ENCODE assay signal across 28 cellular contexts in the genomic region with DNA sequence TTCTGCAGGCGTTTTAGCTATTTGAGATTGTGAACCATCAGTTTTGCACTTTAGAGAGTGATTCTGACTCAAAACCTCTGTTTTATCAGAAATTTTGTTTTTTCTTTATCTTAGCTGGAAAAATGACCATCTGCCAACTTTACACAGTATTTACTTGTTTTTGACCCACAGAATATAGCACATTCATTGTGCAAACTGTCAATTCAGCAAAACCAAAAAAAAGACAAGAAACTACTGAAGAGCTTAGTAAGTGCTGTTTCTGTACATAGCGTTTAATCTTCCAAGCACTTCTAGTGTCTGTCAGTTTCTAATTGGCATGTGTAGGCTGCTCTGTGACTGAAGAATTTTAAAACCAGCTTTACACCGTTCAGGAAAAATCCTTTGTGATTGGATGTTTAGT.
"Had no signal": no experiment of that assay in that cellular context is flagged by ENCODE, and none has a peak within 500 bp of the region (broad histone marks: within the 10 kb centered on the region; RNA-seq: fewer than 3 reads in every experiment).

No MANE protein-coding gene starts in this region.

- DNase-seq: activated CD4-positive, alpha-beta memory T cell treated with anti-CD3 and anti-CD28 coated beads for 36 hours; activated CD4-positive, alpha-beta T cell treated with anti-CD3 and anti-CD28 coated beads for 36 hours; activated CD4-positive, alpha-beta T cell treated with anti-CD3 and anti-CD28 coated beads, Interleukin-2, amount 10 ng/mL, durations not matched to agents 24 days and 14 days; activated CD4-positive, CD25-positive, alpha-beta regulatory T cell; activated CD4-positive, CD25-positive, alpha-beta regulatory T cell treated with anti-CD3 and anti-CD28 coated beads, Interleukin-2, amount 50 U/mL, for 72 hours; activated CD8-positive, alpha-beta memory T cell treated with anti-CD3 and anti-CD28 coated beads, Interleukin-2, amount 10 ng/mL, durations not matched to agents 7 days and 5 days; activated CD8-positive, alpha-beta memory T cell treated with anti-CD3 and anti-CD28 coated beads, Interleukin-2, amount 50 U/mL, for 4 hours; activated CD8-positive, alpha-beta T cell treated with anti-CD3 and anti-CD28 coated beads, Interleukin-2, amount 10 ng/mL, durations not matched to agents 7 days and 5 days; activated effector memory CD4-positive, alpha-beta T cell treated with anti-CD3 and anti-CD28 coated beads, Interleukin-2, amount 50 U/mL, for 16 hours; activated naive CD4-positive, alpha-beta T cell; activated naive CD4-positive, alpha-beta T cell treated with anti-CD3 and anti-CD28 coated beads, Interleukin-2, amount 10 ng/mL, durations not matched to agents 7 days and 5 days; activated naive CD8-positive, alpha-beta T cell treated with anti-CD3 and anti-CD28 coated beads, Interleukin-2, amount 10 ng/mL, durations not matched to agents 7 days and 5 days; activated T-cell treated with anti-CD3 and anti-CD28 coated beads, Interleukin-2, amount 50 U/mL, for 1 hour; activated T-cell treated with anti-CD3 and anti-CD28 coated beads, Interleukin-2, amount 50 U/mL, for 48 hours; brain microvascular endothelial cell; dorsolateral prefrontal cortex; effector memory CD4-positive, alpha-beta T cell; endodermal cell; foreskin fibroblast; gastrocnemius medialis; heart right ventricle; T1000 had no signal

- H3K4me2 ChIP-seq: hepatocyte had no signal

- FAIRE-seq: astrocyte, bronchial epithelial cell had no signal

- H3K27ac ChIP-seq: brain microvascular endothelial cell, coronary artery, dorsolateral prefrontal cortex, gastrocnemius medialis, heart right ventricle, hepatocyte had no signal

- H3K4me1 ChIP-seq: gastrocnemius medialis, heart right ventricle had no signal

- ATAC-seq: activated CD4-positive, alpha-beta T cell treated with anti-CD3 and anti-CD28 coated beads for 36 hours; activated CD8-positive, alpha-beta memory T cell treated with anti-CD3 and anti-CD28 coated beads, Interleukin-2, amount 10 ng/mL, durations not matched to agents 7 days and 5 days; activated CD8-positive, alpha-beta T cell treated with anti-CD3 and anti-CD28 coated beads, Interleukin-2, amount 10 ng/mL, durations not matched to agents 7 days and 5 days; activated naive CD4-positive, alpha-beta T cell treated with anti-CD3 and anti-CD28 coated beads, Interleukin-2, amount 50 U/mL, for 72 hours; esophagus mucosa; gastrocnemius medialis; heart right ventricle had no signal

- H3K4me3 ChIP-seq: coronary artery, dorsolateral prefrontal cortex, gastrocnemius medialis, heart right ventricle, hepatocyte had no signal
